ENCODE assay signal across 8 cellular contexts in the genomic region with DNA sequence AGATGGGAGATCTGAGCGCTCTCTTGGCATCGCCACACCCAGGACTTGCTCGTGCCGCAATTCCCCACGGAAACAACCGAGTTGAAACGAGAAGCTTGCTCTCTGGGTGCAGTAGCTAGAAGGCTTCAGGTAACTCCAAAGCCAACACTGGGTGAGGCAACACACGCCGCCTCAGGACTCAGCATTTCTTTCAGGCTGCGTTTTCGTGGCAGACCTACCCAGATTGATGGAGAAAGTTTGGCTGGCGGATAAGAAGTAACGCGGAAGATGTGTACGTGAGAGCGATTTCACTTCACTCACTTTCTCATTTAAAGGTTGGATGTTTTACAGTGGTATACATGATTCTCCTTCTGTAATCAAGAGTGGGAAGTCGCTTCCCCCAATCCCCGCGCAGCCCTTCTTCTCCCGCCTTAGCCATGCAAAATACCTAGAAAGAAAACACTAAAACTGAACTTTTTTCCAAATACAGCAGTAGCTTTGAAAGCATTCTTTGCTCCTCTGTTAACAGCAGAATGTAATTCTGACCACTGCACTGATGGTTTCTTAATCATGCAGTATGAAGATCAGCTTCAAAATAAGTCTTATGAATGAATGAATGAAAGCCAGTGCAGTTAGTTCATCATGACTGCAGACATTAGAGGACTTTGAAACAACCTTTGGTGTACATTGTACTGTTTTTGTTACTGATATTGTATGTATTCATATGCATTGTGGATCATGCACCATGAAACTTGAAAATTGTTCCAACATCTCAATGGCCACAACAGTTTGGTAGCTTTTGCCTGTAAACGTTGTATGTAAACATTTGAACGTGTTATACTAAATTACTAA. TPM values are rescaled to one million over a fixed set of nuclear protein-coding genes. Genes with fewer than 3 reads are reported as not detected.
DNase-seq lines count a peak whose midpoint lies in the region; ATAC-seq and TF ChIP-seq lines count a peak whose summit lies in the region.

No MANE protein-coding gene starts in this region.

- DNase-seq in HS-5 (ENCODE audit: low read depth) (peak; percentile 28), choroid plexus epithelial cell (ENCODE audit: low read depth) (peak; percentile 52), right lobe of liver (no peak), occipital lobe (lab: John Stamatoyannopoulos, UW) (no peak)

- H3K4me2 ChIP-seq in DOHH2 (ENCODE audit: low read length): peak overlapping the region; percentile 96

- H3K27me3 ChIP-seq in DOHH2 (ENCODE audit: control insufficient read depth, low read length) (peaks cover 59% of the 10 kb centered on the region), right lobe of liver (no peaks in the 10 kb centered on the region), subcutaneous abdominal adipose tissue (ENCODE audit: control insufficient read depth in 5 of 5, insufficient read depth in 4 of 5, low read length in 5 of 5) (peaks cover 0 to 10% (median 2%) of the 10 kb centered on the region in 5 donors)

- no peak for TF ChIP-seq POLR2A in right lobe of liver (IDR thresholded peaks at IDR 0.05)

- TF ChIP-seq CTCF in DOHH2 (IDR thresholded peaks at IDR 0.05; ENCODE audit: low read depth, low read length, poor library complexity, severe bottlenecking): no peak
- no peak for TF ChIP-seq CTCF in choroid plexus epithelial cell (conservative IDR thresholded peaks at IDR 0.05; ENCODE audit: low read depth, low read length)
- no peak for TF ChIP-seq CTCF in right lobe of liver (IDR thresholded peaks at IDR 0.05)

- peak overlapping the region in 2 of 5 donors; percentile 54 to 65 for H3K9ac ChIP-seq in subcutaneous abdominal adipose tissue (ENCODE audit: low read length in 5 of 5)

- no peaks in the 10 kb centered on the region for H4K20me1 ChIP-seq in DOHH2 (ENCODE audit: control insufficient read depth, insufficient read depth, low read depth, low read length)

- H3K4me1 ChIP-seq in DOHH2 (ENCODE audit: control insufficient read depth, low read length): peaks cover 20% of the 10 kb centered on the region
- H3K4me1 ChIP-seq in right lobe of liver: peaks cover 0 to 12% (median 3%) of the 10 kb centered on the region in 4 donors
- H3K4me1 ChIP-seq in subcutaneous abdominal adipose tissue (ENCODE audit: control insufficient read depth in 5 of 5, insufficient read depth in 5 of 5, low read length in 5 of 5): peaks cover 7 to 39% (median 32%) of the 10 kb centered on the region in 5 donors

- H3K36me3 ChIP-seq in DOHH2 (ENCODE audit: control insufficient read depth, low read length): no peaks in the 10 kb centered on the region
- no peaks in the 10 kb centered on the region for H3K36me3 ChIP-seq in right lobe of liver
- H3K36me3 ChIP-seq in subcutaneous abdominal adipose tissue (ENCODE audit: control insufficient read depth in 5 of 5, insufficient read depth in 5 of 5, low read length in 5 of 5): no peaks in the 10 kb centered on the region

- peak; percentile 26 for ATAC-seq in GM21423 (IDR thresholded peaks at IDR 0.05; ENCODE audit: unreplicated experiment)
- ATAC-seq in SK-N-SH treated with all-trans-retinoic acid at 6 μM for 48 hours: peak; percentile 62
- ATAC-seq in right lobe of liver: peak; percentile 40 to 62 (median 52)

- H3K79me2 ChIP-seq in DOHH2 (ENCODE audit: control insufficient read depth, low read length): no peaks in the 10 kb centered on the region

- H3K27ac ChIP-seq in DOHH2 (ENCODE audit: low read depth, low read length) (no peak overlapping the region), right lobe of liver (peak overlapping the region; percentile 17 to 33 (median 20)), subcutaneous abdominal adipose tissue (ENCODE audit: low read depth, low read length) (no peak overlapping the region)

- peak overlapping the region; percentile 86 for H3K4me3 ChIP-seq in DOHH2 (ENCODE audit: low read length)
- H3K4me3 ChIP-seq in choroid plexus epithelial cell (ENCODE audit: low read depth, low read length): peak overlapping the region; percentile 84
- peak overlapping the region; percentile 72 to 88 (median 73) for H3K4me3 ChIP-seq in right lobe of liver
- peak overlapping the region; percentile 77 to 87 (median 83) for H3K4me3 ChIP-seq in subcutaneous abdominal adipose tissue (ENCODE audit: low read depth in 1 of 5, low read length in 5 of 5)

- 5% methylated on average over 20 of the region's 22 CpGs for WGBS in right lobe of liver (ENCODE audit: insufficient coverage, low coverage, low lambda C conversion rate, missing lambda C conversion rate)

- H3K9me3 ChIP-seq in DOHH2 (ENCODE audit: control insufficient read depth, insufficient read depth, low read length): no peaks in the 10 kb centered on the region
- H3K9me3 ChIP-seq in right lobe of liver: no peaks in the 10 kb centered on the region
- no peaks in the 10 kb centered on the region for H3K9me3 ChIP-seq in subcutaneous abdominal adipose tissue (ENCODE audit: control insufficient read depth in 5 of 5, low read length in 5 of 5)

- H3K9me2 ChIP-seq in DOHH2 (replicated peaks; ENCODE audit: control insufficient read depth, low read length): no peaks in the 10 kb centered on the region

- H3F3A ChIP-seq in DOHH2 (ENCODE audit: control insufficient read depth, insufficient read depth): no peaks in the 10 kb centered on the region

- intact Hi-C loops in right lobe of liver (cut with DNase I): no loop called here

TF ChIP-seq in SK-N-SH treated with all-trans-retinoic acid at 6 μM for 48 hours, 23 proteins besides CTCF, POLR2A, EP300 and RAD21 (continues in another document):
- TF ChIP-seq BACH2 (CRISPR knock-in tag; IDR thresholded peaks at IDR 0.05; ENCODE audit: borderline replicate concordance) (no peak), ZC3H10 (CRISPR knock-in tag; IDR thresholded peaks at IDR 0.05) (no peak), ESRRG (CRISPR knock-in tag; IDR thresholded peaks at IDR 0.05) (no peak), ZFP3 (CRISPR knock-in tag; IDR thresholded peaks at IDR 0.05) (no peak), ZNF70 (CRISPR knock-in tag; IDR thresholded peaks at IDR 0.05) (no peak), TOX (CRISPR knock-in tag; IDR thresholded peaks at IDR 0.05; ENCODE audit: borderline replicate concordance) (no peak), ARNTL (CRISPR knock-in tag; IDR thresholded peaks at IDR 0.05; ENCODE audit: borderline replicate concordance, low read depth) (no peak), GLIS3 (CRISPR knock-in tag; IDR thresholded peaks at IDR 0.05) (no peak), PPARA (CRISPR knock-in tag; IDR thresholded peaks at IDR 0.05; ENCODE audit: borderline replicate concordance) (no peak), SNAI2 (CRISPR knock-in tag; IDR thresholded peaks at IDR 0.05) (no peak), RARB (CRISPR knock-in tag; IDR thresholded peaks at IDR 0.05) (no peak), TCF4 (CRISPR knock-in tag; IDR thresholded peaks at IDR 0.05; ENCODE audit: borderline replicate concordance) (no peak)
- TF ChIP-seq, protein P1, sequence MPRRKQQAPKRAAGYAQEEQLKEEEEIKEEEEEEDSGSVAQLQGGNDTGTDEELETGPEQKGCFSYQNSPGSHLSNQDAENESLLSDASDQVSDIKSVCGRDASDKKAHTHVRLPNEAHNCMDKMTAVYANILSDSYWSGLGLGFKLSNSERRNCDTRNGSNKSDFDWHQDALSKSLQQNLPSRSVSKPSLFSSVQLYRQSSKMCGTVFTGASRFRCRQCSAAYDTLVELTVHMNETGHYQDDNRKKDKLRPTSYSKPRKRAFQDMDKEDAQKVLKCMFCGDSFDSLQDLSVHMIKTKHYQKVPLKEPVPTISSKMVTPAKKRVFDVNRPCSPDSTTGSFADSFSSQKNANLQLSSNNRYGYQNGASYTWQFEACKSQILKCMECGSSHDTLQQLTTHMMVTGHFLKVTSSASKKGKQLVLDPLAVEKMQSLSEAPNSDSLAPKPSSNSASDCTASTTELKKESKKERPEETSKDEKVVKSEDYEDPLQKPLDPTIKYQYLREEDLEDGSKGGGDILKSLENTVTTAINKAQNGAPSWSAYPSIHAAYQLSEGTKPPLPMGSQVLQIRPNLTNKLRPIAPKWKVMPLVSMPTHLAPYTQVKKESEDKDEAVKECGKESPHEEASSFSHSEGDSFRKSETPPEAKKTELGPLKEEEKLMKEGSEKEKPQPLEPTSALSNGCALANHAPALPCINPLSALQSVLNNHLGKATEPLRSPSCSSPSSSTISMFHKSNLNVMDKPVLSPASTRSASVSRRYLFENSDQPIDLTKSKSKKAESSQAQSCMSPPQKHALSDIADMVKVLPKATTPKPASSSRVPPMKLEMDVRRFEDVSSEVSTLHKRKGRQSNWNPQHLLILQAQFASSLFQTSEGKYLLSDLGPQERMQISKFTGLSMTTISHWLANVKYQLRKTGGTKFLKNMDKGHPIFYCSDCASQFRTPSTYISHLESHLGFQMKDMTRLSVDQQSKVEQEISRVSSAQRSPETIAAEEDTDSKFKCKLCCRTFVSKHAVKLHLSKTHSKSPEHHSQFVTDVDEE (CRISPR knock-in tag; IDR thresholded peaks at IDR 0.05): no peak
- TF ChIP-seq, protein P2, sequence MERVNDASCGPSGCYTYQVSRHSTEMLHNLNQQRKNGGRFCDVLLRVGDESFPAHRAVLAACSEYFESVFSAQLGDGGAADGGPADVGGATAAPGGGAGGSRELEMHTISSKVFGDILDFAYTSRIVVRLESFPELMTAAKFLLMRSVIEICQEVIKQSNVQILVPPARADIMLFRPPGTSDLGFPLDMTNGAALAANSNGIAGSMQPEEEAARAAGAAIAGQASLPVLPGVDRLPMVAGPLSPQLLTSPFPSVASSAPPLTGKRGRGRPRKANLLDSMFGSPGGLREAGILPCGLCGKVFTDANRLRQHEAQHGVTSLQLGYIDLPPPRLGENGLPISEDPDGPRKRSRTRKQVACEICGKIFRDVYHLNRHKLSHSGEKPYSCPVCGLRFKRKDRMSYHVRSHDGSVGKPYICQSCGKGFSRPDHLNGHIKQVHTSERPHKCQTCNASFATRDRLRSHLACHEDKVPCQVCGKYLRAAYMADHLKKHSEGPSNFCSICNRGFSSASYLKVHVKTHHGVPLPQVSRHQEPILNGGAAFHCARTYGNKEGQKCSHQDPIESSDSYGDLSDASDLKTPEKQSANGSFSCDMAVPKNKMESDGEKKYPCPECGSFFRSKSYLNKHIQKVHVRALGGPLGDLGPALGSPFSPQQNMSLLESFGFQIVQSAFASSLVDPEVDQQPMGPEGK (CRISPR knock-in tag; IDR thresholded peaks at IDR 0.05; ENCODE audit: borderline replicate concordance): no peak
- TF ChIP-seq, protein P3, sequence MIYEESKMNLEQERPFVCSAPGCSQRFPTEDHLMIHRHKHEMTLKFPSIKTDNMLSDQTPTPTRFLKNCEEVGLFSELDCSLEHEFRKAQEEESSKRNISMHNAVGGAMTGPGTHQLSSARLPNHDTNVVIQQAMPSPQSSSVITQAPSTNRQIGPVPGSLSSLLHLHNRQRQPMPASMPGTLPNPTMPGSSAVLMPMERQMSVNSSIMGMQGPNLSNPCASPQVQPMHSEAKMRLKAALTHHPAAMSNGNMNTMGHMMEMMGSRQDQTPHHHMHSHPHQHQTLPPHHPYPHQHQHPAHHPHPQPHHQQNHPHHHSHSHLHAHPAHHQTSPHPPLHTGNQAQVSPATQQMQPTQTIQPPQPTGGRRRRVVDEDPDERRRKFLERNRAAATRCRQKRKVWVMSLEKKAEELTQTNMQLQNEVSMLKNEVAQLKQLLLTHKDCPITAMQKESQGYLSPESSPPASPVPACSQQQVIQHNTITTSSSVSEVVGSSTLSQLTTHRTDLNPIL (CRISPR knock-in tag; IDR thresholded peaks at IDR 0.05; ENCODE audit: low read depth): no peak

RNA-seq across cellular contexts. Expression of a gene that starts 1.1 kb away (rescaled TPM):
- total RNA-seq in right lobe of liver: 1 to 10 TPM; 5.2 to 8.0 (median 6.8) TPM
- total RNA-seq in occipital lobe: 76.7 TPM

Comparison
In these comparisons a context has a peak if more than half of its experiments do, and no peak if none do; other contexts are left out.
1. H3K27ac ChIP-seq: peak in right lobe of liver (3 of 3); none in DOHH2 (single experiment) and subcutaneous abdominal adipose tissue (single experiment).
2. DNase-seq: peak in HS-5 (single experiment) and choroid plexus epithelial cell (single experiment); none in right lobe of liver (0 of 3) and occipital lobe (single experiment).
3. Peak in every context shown above with its lines, with median percentiles within 50 percentile points of each other: H3K4me3 ChIP-seq and ATAC-seq.